Comparison of ENCODE assay signal across 13 cellular contexts in genomic region chr7:90626011-90626410, GRCh38. TPM values are rescaled to one million over a fixed set of nuclear protein-coding genes. Genes with fewer than 3 reads are reported as not detected.
A peak's percentile ranks its signal among the peaks of the same experiment; 100 is the strongest.
DNase-seq lines count a peak whose midpoint lies in the region; ATAC-seq and TF ChIP-seq lines count a peak whose summit lies in the region.
"Had no signal": no experiment of that assay in that cellular context is flagged by ENCODE, and none has a peak within 500 bp of the region (broad histone marks: within the 10 kb centered on the region; RNA-seq: fewer than 3 reads in every experiment).

No MANE protein-coding gene starts in this region.

- TF ChIP-seq CTCF in AG10803 (conservative IDR thresholded peaks at IDR 0.05; ENCODE audit: low read length) (no peak), endothelial cell (IDR thresholded peaks at IDR 0.05; ENCODE audit: unreplicated experiment) (no peak)

- H3K27ac ChIP-seq in muscle layer of duodenum (ENCODE audit: low read length): peak overlapping the region; percentile 45

- H3K27me3 ChIP-seq in muscle layer of duodenum (ENCODE audit: low read depth, low read length): no peaks in the 10 kb centered on the region
- H3K27me3 ChIP-seq: adrenal gland had no signal

- H3K4me1 ChIP-seq in muscle layer of duodenum (ENCODE audit: control insufficient read depth in 1 of 2, insufficient read depth in 2 of 2, low read length in 2 of 2): peaks cover 0 to 25% of the 10 kb centered on the region in 2 donors

- H3K36me3 Mint-ChIP-seq in endothelial cell (ENCODE audit: low read depth, unreplicated experiment): peaks cover 4% of the 10 kb centered on the region
- no peaks in the 10 kb centered on the region for H3K36me3 Mint-ChIP-seq in stimulated activated effector memory CD8-positive, alpha-beta T cell treated with anti-CD3 and anti-CD28 coated beads, Interleukin-12 subunit alpha, Interleukin-12 subunit beta, amount 100 ng/mL, for 72 hours
- H3K36me3 Mint-ChIP-seq: CD8-positive, alpha-beta T cell had no signal

- H3K9me3 Mint-ChIP-seq in endothelial cell (ENCODE audit: unreplicated experiment): no peaks in the 10 kb centered on the region
- peaks cover 6% of the 10 kb centered on the region for H3K9me3 Mint-ChIP-seq in stimulated activated effector memory CD8-positive, alpha-beta T cell treated with anti-CD3 and anti-CD28 coated beads, Interleukin-12 subunit alpha, Interleukin-12 subunit beta, amount 100 ng/mL, for 72 hours
- H3K9me3 Mint-ChIP-seq: CD8-positive, alpha-beta T cell; naive B cell had no signal

- H3K27ac Mint-ChIP-seq in endothelial cell (ENCODE audit: unreplicated experiment): peak overlapping the region; percentile 65
- no peak overlapping the region for H3K27ac Mint-ChIP-seq in stimulated activated effector memory CD8-positive, alpha-beta T cell treated with anti-CD3 and anti-CD28 coated beads, Interleukin-12 subunit alpha, Interleukin-12 subunit beta, amount 100 ng/mL, for 72 hours
- H3K27ac Mint-ChIP-seq: CD8-positive, alpha-beta T cell had no signal

- no peaks in the 10 kb centered on the region for H3K9me3 ChIP-seq in muscle layer of duodenum (ENCODE audit: control insufficient read depth in 1 of 2, low read length in 2 of 2)
- H3K9me3 ChIP-seq: adrenal gland had no signal

- DNase-seq in AG10803 (ENCODE audit: low read depth) (peak; percentile 51), LHCN-M2 (ENCODE audit: low read depth) (peak; percentile 61), endothelial cell (ENCODE audit: low spot score) (no peak), NK-92 (lab: John Stamatoyannopoulos, UW; ENCODE audit: unreplicated experiment) (no peak), NCI-H1930 (lab: John Stamatoyannopoulos, UW) (no peak)
- DNase-seq in stimulated activated effector memory CD8-positive, alpha-beta T cell treated with anti-CD3 and anti-CD28 coated beads, Interleukin-12 subunit alpha, Interleukin-12 subunit beta, amount 100 ng/mL, for 72 hours (ENCODE audit: low spot score in 2 of 2): no peak
- DNase-seq: CD8-positive, alpha-beta T cell; Kasumi-1; naive B cell had no signal

- H3K4me3 ChIP-seq in AG10803 (ENCODE audit: low read length) (no peak overlapping the region), muscle layer of duodenum (ENCODE audit: low read depth in 1 of 2, low read length in 2 of 2) (no peak overlapping the region)
- H3K4me3 ChIP-seq: adrenal gland, GM12878 had no signal

- no peaks in the 10 kb centered on the region for H3K27me3 Mint-ChIP-seq in endothelial cell (ENCODE audit: unreplicated experiment)
- H3K27me3 Mint-ChIP-seq: naive B cell had no signal

- H3K36me3 ChIP-seq in muscle layer of duodenum (ENCODE audit: control insufficient read depth in 1 of 2, insufficient read depth in 2 of 2, low read length in 2 of 2): no peaks in the 10 kb centered on the region
- H3K36me3 ChIP-seq: adrenal gland had no signal

- no peak overlapping the region for H3K4me3 Mint-ChIP-seq in endothelial cell (ENCODE audit: unreplicated experiment)
- H3K4me3 Mint-ChIP-seq in stimulated activated effector memory CD8-positive, alpha-beta T cell treated with anti-CD3 and anti-CD28 coated beads, Interleukin-12 subunit alpha, Interleukin-12 subunit beta, amount 100 ng/mL, for 72 hours: no peak overlapping the region
- H3K4me3 Mint-ChIP-seq: CD8-positive, alpha-beta T cell; naive B cell had no signal

- H3K4me1 Mint-ChIP-seq in endothelial cell (ENCODE audit: unreplicated experiment): peaks cover 44% of the 10 kb centered on the region
- no peaks in the 10 kb centered on the region for H3K4me1 Mint-ChIP-seq in stimulated activated effector memory CD8-positive, alpha-beta T cell treated with anti-CD3 and anti-CD28 coated beads, Interleukin-12 subunit alpha, Interleukin-12 subunit beta, amount 100 ng/mL, for 72 hours

- ATAC-seq in stimulated activated effector memory CD8-positive, alpha-beta T cell treated with anti-CD3 and anti-CD28 coated beads, Interleukin-12 subunit alpha, Interleukin-12 subunit beta, amount 100 ng/mL, for 72 hours: no peak
- no peak for ATAC-seq in GM18909 (IDR thresholded peaks at IDR 0.05; ENCODE audit: poor library complexity, unreplicated experiment)
- ATAC-seq: CD8-positive, alpha-beta T cell; GM12878 had no signal

RNA-seq across cellular contexts. Expression of gene CDK14, which starts 29.9 kb away (rescaled TPM):
- total RNA-seq in LHCN-M2 (2014; rRNA removed): 23.4 and 23.6 TPM in 2 replicates
- 8.0 TPM for polyA plus RNA-seq in LHCN-M2 (2012)
- 30.2 TPM for total RNA-seq in endothelial cell (ENCODE audit: unreplicated experiment)

Comparison
In these comparisons a context has a peak if more than half of its experiments do, and no peak if none do; other contexts are left out.
1. DNase-seq: peak in AG10803 (single experiment) and LHCN-M2 (single experiment); none in endothelial cell (single experiment), stimulated activated effector memory CD8-positive, alpha-beta T cell treated with anti-CD3 and anti-CD28 coated beads, Interleukin-12 subunit alpha, Interleukin-12 subunit beta, amount 100 ng/mL, for 72 hours (0 of 2), NK-92 (single experiment) and NCI-H1930 (0 of 2).